12 cellular contexts compared by ENCODE assay signal in genomic region chr22:20029550-20030225, GRCh38.
"Had no signal": no experiment of that assay in that cellular context is flagged by ENCODE, and none has a peak within 500 bp of the region (broad histone marks: within the 10 kb centered on the region; RNA-seq: fewer than 3 reads in every experiment).

No MANE protein-coding gene starts in this region.

- H3K4me3 Mint-ChIP-seq: activated CD4-positive, alpha-beta T cell treated with anti-CD3 and anti-CD28 coated beads, Interleukin-2, amount 10 ng/mL, durations not matched to agents 7 days and 5 days; activated naive CD4-positive, alpha-beta T cell treated with anti-CD3 and anti-CD28 coated beads, Interleukin-2, amount 10 ng/mL, durations not matched to agents 7 days and 5 days; dendritic cell treated with granulocyte-macrophage colony-stimulating factor and Interleukin-4, amounts not matched to agents 40 ng/mL and 50 ng/mL, for 4 days; naive thymus-derived CD8-positive, alpha-beta T cell; stimulated activated naive CD8-positive, alpha-beta T cell treated with anti-CD3 and anti-CD28 coated beads, Interleukin-15, amount 100 ng/mL, for 72 hours had no signal

- H3K9me3 ChIP-seq: gastroesophageal sphincter, uterus had no signal

- H3K36me3 ChIP-seq: uterus had no signal

- H3K27ac ChIP-seq: gastroesophageal sphincter, hepatocyte, uterus had no signal

- H3K79me2 ChIP-seq: hepatocyte had no signal

- H3K36me3 Mint-ChIP-seq: naive thymus-derived CD8-positive, alpha-beta T cell had no signal

- H3K27me3 ChIP-seq: gastroesophageal sphincter, hepatocyte, uterus had no signal

- H3K4me3 ChIP-seq: gastroesophageal sphincter, hepatocyte, uterus had no signal

- H2AFZ ChIP-seq: hepatocyte had no signal

- H3K9me3 Mint-ChIP-seq: activated CD4-positive, alpha-beta T cell treated with anti-CD3 and anti-CD28 coated beads, Interleukin-2, amount 10 ng/mL, durations not matched to agents 7 days and 5 days; dendritic cell treated with granulocyte-macrophage colony-stimulating factor and Interleukin-4, amounts not matched to agents 40 ng/mL and 50 ng/mL, for 4 days; naive thymus-derived CD8-positive, alpha-beta T cell; stimulated activated naive CD8-positive, alpha-beta T cell treated with anti-CD3 and anti-CD28 coated beads, Interleukin-15, amount 100 ng/mL, for 72 hours had no signal

- H3K27me3 Mint-ChIP-seq: activated CD4-positive, alpha-beta T cell treated with anti-CD3 and anti-CD28 coated beads, Interleukin-2, amount 10 ng/mL, durations not matched to agents 7 days and 5 days; activated naive CD4-positive, alpha-beta T cell treated with anti-CD3 and anti-CD28 coated beads, Interleukin-2, amount 10 ng/mL, durations not matched to agents 7 days and 5 days; dendritic cell treated with granulocyte-macrophage colony-stimulating factor and Interleukin-4, amounts not matched to agents 40 ng/mL and 50 ng/mL, for 4 days; naive thymus-derived CD8-positive, alpha-beta T cell; stimulated activated naive CD8-positive, alpha-beta T cell treated with anti-CD3 and anti-CD28 coated beads, Interleukin-15, amount 100 ng/mL, for 72 hours had no signal

- H3K4me2 ChIP-seq: hepatocyte had no signal

- DNase-seq: activated CD4-positive, alpha-beta T cell treated with anti-CD3 and anti-CD28 coated beads, Interleukin-2, amount 10 ng/mL, durations not matched to agents 7 days and 5 days; activated CD4-positive, CD25-positive, alpha-beta regulatory T cell; activated CD8-positive, alpha-beta memory T cell treated with anti-CD3 and anti-CD28 coated beads for 24 hours; activated naive CD4-positive, alpha-beta T cell treated with anti-CD3 and anti-CD28 coated beads, Interleukin-2, amount 10 ng/mL, durations not matched to agents 7 days and 5 days; stimulated activated CD4-positive, alpha-beta T cell treated with anti-CD3 and anti-CD28 coated beads, Interleukin-15, amount 100 ng/mL, for 24 hours; stimulated activated CD4-positive, alpha-beta T cell treated with anti-CD3 and anti-CD28 coated beads, Interleukin-4, amount 100 ng/mL, for 24 hours; stimulated activated naive CD8-positive, alpha-beta T cell treated with anti-CD3 and anti-CD28 coated beads, Interleukin-15, amount 100 ng/mL, for 72 hours; uterus had no signal

- ATAC-seq: gastroesophageal sphincter; naive thymus-derived CD8-positive, alpha-beta T cell; stimulated activated naive CD8-positive, alpha-beta T cell treated with anti-CD3 and anti-CD28 coated beads, Interleukin-15, amount 100 ng/mL, for 72 hours had no signal

- H3K27ac Mint-ChIP-seq: activated naive CD4-positive, alpha-beta T cell treated with anti-CD3 and anti-CD28 coated beads, Interleukin-2, amount 10 ng/mL, durations not matched to agents 7 days and 5 days had no signal

- H3K4me1 ChIP-seq: uterus had no signal
